Comparison of ENCODE assay signal across 8 cellular contexts in the genomic region with DNA sequence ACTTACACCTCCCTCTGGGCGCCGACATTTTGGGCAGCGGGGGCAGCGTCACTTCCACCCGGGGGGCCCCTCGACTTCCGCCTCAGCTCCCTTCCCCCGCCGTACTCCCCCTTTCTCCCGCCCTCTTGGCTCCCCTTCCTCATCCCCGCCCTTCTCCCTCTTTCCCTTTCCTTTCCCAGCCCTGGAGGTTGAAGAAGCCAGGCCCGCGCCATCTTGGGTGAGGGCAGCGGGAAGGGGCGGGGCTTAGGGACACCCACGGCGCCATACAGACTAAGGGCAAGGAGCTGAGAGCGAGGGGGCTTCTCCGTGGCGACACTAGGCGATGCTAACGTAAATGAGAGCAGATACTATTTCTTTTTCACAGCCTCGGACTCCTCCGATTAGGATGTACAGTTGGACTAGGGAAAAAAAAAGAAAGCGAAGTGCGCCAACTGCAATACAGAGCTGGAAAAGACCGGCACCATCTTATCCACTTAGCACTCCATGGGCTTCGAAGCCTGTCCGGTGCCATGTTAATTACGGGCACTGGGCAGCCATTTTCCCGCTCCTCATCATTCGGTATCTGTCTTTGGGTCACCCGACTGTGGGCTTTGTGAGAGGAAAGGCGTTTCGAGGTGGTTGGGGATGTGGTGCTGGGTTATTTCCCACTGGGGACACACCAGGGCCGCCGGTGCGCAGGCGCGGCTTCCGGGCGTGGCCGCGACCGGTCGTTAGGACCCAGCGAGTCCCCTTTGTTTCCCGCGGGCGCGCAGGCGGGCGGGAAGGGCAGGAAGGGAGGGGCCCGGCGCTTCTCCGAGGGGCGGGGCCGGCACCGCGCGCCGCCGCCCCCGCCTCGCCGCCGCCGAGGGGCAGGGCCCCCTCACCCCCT. TPM values are rescaled to one million over a fixed set of nuclear protein-coding genes. Genes with fewer than 3 reads are reported as not detected.
A peak's percentile ranks its signal among the peaks of the same experiment; 100 is the strongest.
DNase-seq lines count a peak whose midpoint lies in the region; ATAC-seq lines count a peak whose summit lies in the region.

A gene with protein sequence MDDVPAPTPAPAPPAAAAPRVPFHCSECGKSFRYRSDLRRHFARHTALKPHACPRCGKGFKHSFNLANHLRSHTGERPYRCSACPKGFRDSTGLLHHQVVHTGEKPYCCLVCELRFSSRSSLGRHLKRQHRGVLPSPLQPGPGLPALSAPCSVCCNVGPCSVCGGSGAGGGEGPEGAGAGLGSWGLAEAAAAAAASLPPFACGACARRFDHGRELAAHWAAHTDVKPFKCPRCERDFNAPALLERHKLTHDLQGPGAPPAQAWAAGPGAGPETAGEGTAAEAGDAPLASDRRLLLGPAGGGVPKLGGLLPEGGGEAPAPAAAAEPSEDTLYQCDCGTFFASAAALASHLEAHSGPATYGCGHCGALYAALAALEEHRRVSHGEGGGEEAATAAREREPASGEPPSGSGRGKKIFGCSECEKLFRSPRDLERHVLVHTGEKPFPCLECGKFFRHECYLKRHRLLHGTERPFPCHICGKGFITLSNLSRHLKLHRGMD (minus strand): TSS at position 50 of the 868 bp plus-strand sequence. CDS start 1,652 bp downstream, outside the sequence.
A gene with protein sequence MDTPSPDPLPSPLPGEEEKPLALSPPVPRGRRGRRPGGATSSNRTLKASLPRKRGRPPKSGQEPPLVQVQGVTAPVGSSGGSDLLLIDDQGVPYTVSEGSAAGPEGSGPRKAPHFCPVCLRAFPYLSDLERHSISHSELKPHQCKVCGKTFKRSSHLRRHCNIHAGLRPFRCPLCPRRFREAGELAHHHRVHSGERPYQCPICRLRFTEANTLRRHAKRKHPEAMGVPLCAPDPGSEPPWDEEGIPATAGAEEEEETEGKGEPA (plus strand): TSS at position 821 of the 868 bp plus-strand sequence. CDS start 1,825 bp downstream, outside the sequence.

- H3K27me3 ChIP-seq in right cardiac atrium (ENCODE audit: control insufficient read depth, insufficient read depth) = no peaks in the 10 kb centered on the region
- no peaks in the 10 kb centered on the region for H3K27me3 ChIP-seq in rectal smooth muscle tissue (ENCODE audit: control insufficient read depth, insufficient read depth, low read length)
- no peaks in the 10 kb centered on the region for H3K27me3 ChIP-seq in aorta (ENCODE audit: control insufficient read depth in 1 of 2, insufficient read depth in 2 of 2, low read length in 1 of 2)

- DNase-seq in NCI-H2029 (lab: John Stamatoyannopoulos, UW) (peak; percentile 96), anterior cingulate cortex (lab: John Stamatoyannopoulos, UW) (peak; percentile 91 to 99 (median 97)), right cardiac atrium (peak; percentile 98 to 99 (median 99)), aorta (peak; percentile 99)
- peak; percentile 96 for DNase-seq in T-helper 2 cell treated with Interferon-gamma antibody and Interleukin-4, amounts not matched to agents 5 μg/mL and 100 μg/mL, for 36 hours (ENCODE audit: low spot score)

- H3K27ac Mint-ChIP-seq in T-helper 2 cell treated with Interferon-gamma antibody and Interleukin-4, amounts not matched to agents 5 μg/mL and 100 μg/mL, for 36 hours = peak within 1 kb of the TSS; percentile 99

- H3K36me3 ChIP-seq in rectal smooth muscle tissue (ENCODE audit: control insufficient read depth, insufficient read depth, low read length) = peaks cover 11% of the 10 kb centered on the region
- peaks cover 0 to 3% of the 10 kb centered on the region in 2 donors for H3K36me3 ChIP-seq in aorta (ENCODE audit: control insufficient read depth in 1 of 2, insufficient read depth in 2 of 2, low read length in 1 of 2)

- peaks cover 36% of the 10 kb centered on the region for H3K36me3 Mint-ChIP-seq in T-helper 2 cell treated with Interferon-gamma antibody and Interleukin-4, amounts not matched to agents 5 μg/mL and 100 μg/mL, for 36 hours (ENCODE audit: low read depth)

- peak within 1 kb of the TSS; percentile 93 for H3K9ac ChIP-seq in rectal smooth muscle tissue (ENCODE audit: low read length)

- peaks cover 25% of the 10 kb centered on the region for H3K4me1 Mint-ChIP-seq in T-helper 2 cell treated with Interferon-gamma antibody and Interleukin-4, amounts not matched to agents 5 μg/mL and 100 μg/mL, for 36 hours (ENCODE audit: low read depth)

- peak within 1 kb of the TSS; percentile 99 for H3K27ac ChIP-seq in right cardiac atrium (ENCODE audit: low read length)
- H3K27ac ChIP-seq in rectal smooth muscle tissue (ENCODE audit: low read depth, low read length) = peak within 1 kb of the TSS; percentile 100
- peak within 1 kb of the TSS; percentile 83 to 89 for H3K27ac ChIP-seq in aorta (ENCODE audit: low read depth in 1 of 2, low read length in 2 of 2)

- peak within 1 kb of the TSS; percentile 97 for H3K4me3 Mint-ChIP-seq in T-helper 2 cell treated with Interferon-gamma antibody and Interleukin-4, amounts not matched to agents 5 μg/mL and 100 μg/mL, for 36 hours

- intact Hi-C loops in right cardiac atrium (cut with DNase I) (loop anchor here in 2 of 4 donors (10.0 kb wide), 1 partner anchor 85 kb away; no protein-coding TSS in a partner anchor), aorta (cut with DNase I) (loop anchor here in 1 of 2 donors (1.0 kb wide), 1 partner anchor 12 kb away; no protein-coding TSS in a partner anchor)

- no peaks in the 10 kb centered on the region for H3K4me1 ChIP-seq in right cardiac atrium (ENCODE audit: control insufficient read depth, insufficient read depth, low read length)
- peaks cover 7% of the 10 kb centered on the region for H3K4me1 ChIP-seq in rectal smooth muscle tissue (ENCODE audit: control insufficient read depth, insufficient read depth, low read length)
- no peaks in the 10 kb centered on the region for H3K4me1 ChIP-seq in aorta (ENCODE audit: control insufficient read depth in 1 of 2, insufficient read depth in 2 of 2, low read length in 2 of 2)

- ATAC-seq in GM18499 (IDR thresholded peaks at IDR 0.05; ENCODE audit: insufficient read depth, unreplicated experiment) = peak; percentile 27
- peak; percentile 50 for ATAC-seq in HG02970 (IDR thresholded peaks at IDR 0.05; ENCODE audit: low FRiP score, unreplicated experiment)
- peak; percentile 93 to 94 for ATAC-seq in right cardiac atrium
- peak; percentile 97 for ATAC-seq in aorta (ENCODE audit: low FRiP score)

- H3K9me3 ChIP-seq in right cardiac atrium (ENCODE audit: control insufficient read depth, low read length) (no peaks in the 10 kb centered on the region), aorta (ENCODE audit: control insufficient read depth, low read length) (no peaks in the 10 kb centered on the region)

- H3K4me3 ChIP-seq in right cardiac atrium (ENCODE audit: low read length) = peak within 1 kb of the TSS; percentile 71
- peak within 1 kb of the TSS; percentile 91 for H3K4me3 ChIP-seq in rectal smooth muscle tissue (ENCODE audit: low read length)
- peak within 1 kb of the TSS; percentile 72 to 82 for H3K4me3 ChIP-seq in aorta (ENCODE audit: low read length in 2 of 2)

- H3K9me3 Mint-ChIP-seq in T-helper 2 cell treated with Interferon-gamma antibody and Interleukin-4, amounts not matched to agents 5 μg/mL and 100 μg/mL, for 36 hours = no peaks in the 10 kb centered on the region

- WGBS in right cardiac atrium = under 1% methylated on average over 68 of the region's 68 CpGs
- WGBS in aorta, 2 donors = 0% methylated on average over 34 to 68 of the region's 68 CpGs

- H3K27me3 Mint-ChIP-seq in T-helper 2 cell treated with Interferon-gamma antibody and Interleukin-4, amounts not matched to agents 5 μg/mL and 100 μg/mL, for 36 hours (ENCODE audit: low read depth) = no peaks in the 10 kb centered on the region

RNA-seq across cellular contexts. Expression of the first gene that starts in this region (rescaled TPM):
- total RNA-seq in right cardiac atrium (10 to 100 TPM; 17.5 to 20.0 (median 18.4) TPM), aorta (10 to 100 TPM; 12.7 to 13.2 TPM)
- polyA plus RNA-seq in right cardiac atrium (16.3 TPM), aorta (10 to 100 TPM in 1 of 2 donors, 1 to 10 TPM in 1; 2.8 to 12.6 TPM)

RNA-seq across cellular contexts. Expression of the second gene that starts in this region (rescaled TPM):
- total RNA-seq in right cardiac atrium (10 to 100 TPM; 11.4 to 18.5 (median 17.5) TPM), aorta (10 to 100 TPM; 13.2 to 17.3 TPM)
- polyA plus RNA-seq in right cardiac atrium (27.1 TPM), aorta (10 to 100 TPM; 13.4 to 38.8 TPM)

Comparison
In these comparisons a context has a peak if more than half of its experiments do, and no peak if none do; other contexts are left out.
1. Peak in every context shown above with its lines: DNase-seq, ATAC-seq, H3K4me3 ChIP-seq and H3K27ac ChIP-seq.
2. ATAC-seq: peak in every context shown above with its lines; median percentile 97 in aorta; 94 in right cardiac atrium; 50 in HG02970; 27 in GM18499.